13 cellular contexts compared by ENCODE assay signal in genomic region chr14:55582741-55583140, GRCh38. TPM values are rescaled to one million over a fixed set of nuclear protein-coding genes. Genes with fewer than 3 reads are reported as not detected.
DNase-seq lines count a peak whose midpoint lies in the region; ATAC-seq, FAIRE-seq and TF ChIP-seq lines count a peak whose summit lies in the region.
"Had no signal": no experiment of that assay in that cellular context is flagged by ENCODE, and none has a peak within 500 bp of the region (broad histone marks: within the 10 kb centered on the region; RNA-seq: fewer than 3 reads in every experiment).

No MANE protein-coding gene starts in this region.

- ATAC-seq in aorta (ENCODE audit: low FRiP score), result no peak
- ATAC-seq: WTC11 had no signal

- in situ Hi-C loops in KBM-7 (cut with MboI; ENCODE audit: low pct_unique_long_range_greater_than_20kb, low sequenced_read_pairs), result no loop called here

- TF ChIP-seq CTCF in lower leg skin (IDR thresholded peaks at IDR 0.05) (no peak), ovary (IDR thresholded peaks at IDR 0.05) (no peak)

- 29 to 42% methylated on average over 2 of the region's 2 CpGs for WGBS in lower leg skin, 2 donors
- WGBS in aorta, 2 donors, result 64 to 71% methylated on average over 2 of the region's 2 CpGs
- 64 to 70% (median 67%) methylated on average over 2 of the region's 2 CpGs for WGBS in ovary, 3 donors

- intact Hi-C loops in lower leg skin (cut with DNase I; ENCODE audit: low total_unique reads) (no loop called here), aorta (cut with DNase I) (loop anchor here in 1 of 2 donors (10.0 kb wide), 1 partner anchor 138 kb away; the partner anchor contains the start of gene TBPL2), ovary (cut with DNase I) (no loop called here)

- H3K4me1 ChIP-seq in aorta (ENCODE audit: control insufficient read depth in 1 of 2, insufficient read depth in 2 of 2, low read length in 2 of 2) (peaks cover 5 to 10% of the 10 kb centered on the region in 2 donors), ovary (ENCODE audit: insufficient read depth) (peaks cover 9% of the 10 kb centered on the region)

- H3K36me3 ChIP-seq in aorta (ENCODE audit: control insufficient read depth in 1 of 2, insufficient read depth in 2 of 2, low read length in 1 of 2) (no peaks in the 10 kb centered on the region), ovary (no peaks in the 10 kb centered on the region)

- H3K4me3 ChIP-seq in lower leg skin (ENCODE audit: low read depth, poor library complexity, severe bottlenecking) (no peak overlapping the region), aorta (ENCODE audit: low read length in 2 of 2) (no peak overlapping the region), ovary (no peak overlapping the region)
- H3K4me3 ChIP-seq: lung had no signal

- peak; percentile 78 for FAIRE-seq in GM18507 (lab: Jason Lieb, UNC)
- FAIRE-seq: bronchial epithelial cell had no signal

- H3K27me3 ChIP-seq in aorta (ENCODE audit: control insufficient read depth in 1 of 2, insufficient read depth in 2 of 2, low read length in 1 of 2) (no peaks in the 10 kb centered on the region), ovary (no peaks in the 10 kb centered on the region)

- H3K27ac ChIP-seq in aorta (ENCODE audit: low read depth in 1 of 2, low read length in 2 of 2) (no peak overlapping the region), ovary (no peak overlapping the region)

- DNase-seq in CD1c-positive myeloid dendritic cell (ENCODE audit: extremely low spot score) (peak; percentile 65), GM18507 (ENCODE audit: extremely low spot score, insufficient read length, low read depth) (peak; percentile 8), KBM-7 (peak; percentile 49), germinal center (ENCODE audit: low spot score) (peak; percentile 65), lower leg skin (ENCODE audit: low spot score in 2 of 2) (no peak), aorta (no peak), ovary (no peak)
- DNase-seq in activated naive CD4-positive, alpha-beta T cell treated with anti-CD3 and anti-CD28 coated beads, Interleukin-2, amount 50 U/mL, for 16 hours, result no peak
- DNase-seq: NCI-H1092 treated with DMSO at 0.1 percent for 48 hours; stimulated activated naive CD4-positive, alpha-beta T cell treated with Interleukin-2 at 50 U/mL for 16 hours had no signal

- TF ChIP-seq POLR2A in lower leg skin (IDR thresholded peaks at IDR 0.05) (no peak), ovary (IDR thresholded peaks at IDR 0.05) (no peak)

- no peaks in the 10 kb centered on the region for H3K9me3 ChIP-seq in aorta (ENCODE audit: control insufficient read depth, low read length)
- no peaks in the 10 kb centered on the region for H3K9me3 ChIP-seq in ovary

- TF ChIP-seq EP300 in ovary (IDR thresholded peaks at IDR 0.05), result no peak

RNA-seq across cellular contexts. Expression of gene KTN1, which starts 2.7 kb away (rescaled TPM):
- total RNA-seq in lower leg skin, result 100 to 1,000 TPM in 3 of 4 donors, 10 to 100 TPM in 1; 97.7 to 117 (median 106) TPM
- total RNA-seq in aorta, result 100 to 1,000 TPM; 191 to 216 TPM
- polyA plus RNA-seq in aorta, result 100 to 1,000 TPM in 1 of 2 donors, 10 to 100 TPM in 1; 86.8 to 143 TPM
- total RNA-seq in ovary, result 100 to 1,000 TPM in 6 of 7 donors, 10 to 100 TPM in 1; 98.0 to 144 (median 129) TPM
- polyA plus RNA-seq in ovary, result 100 to 1,000 TPM in 1 of 2 donors, 10 to 100 TPM in 1; 84.4 to 107 TPM

Comparison
In these comparisons a context has a peak if more than half of its experiments do, and no peak if none do; other contexts are left out.
1. DNase-seq: peak in CD1c-positive myeloid dendritic cell (single experiment), GM18507 (single experiment), KBM-7 (single experiment) and germinal center (single experiment); none in activated naive CD4-positive, alpha-beta T cell treated with anti-CD3 and anti-CD28 coated beads, Interleukin-2, amount 50 U/mL, for 16 hours (single experiment), lower leg skin (0 of 2), aorta (0 of 2) and ovary (0 of 5).